2 cellular contexts compared by ENCODE assay signal in the genomic region with DNA sequence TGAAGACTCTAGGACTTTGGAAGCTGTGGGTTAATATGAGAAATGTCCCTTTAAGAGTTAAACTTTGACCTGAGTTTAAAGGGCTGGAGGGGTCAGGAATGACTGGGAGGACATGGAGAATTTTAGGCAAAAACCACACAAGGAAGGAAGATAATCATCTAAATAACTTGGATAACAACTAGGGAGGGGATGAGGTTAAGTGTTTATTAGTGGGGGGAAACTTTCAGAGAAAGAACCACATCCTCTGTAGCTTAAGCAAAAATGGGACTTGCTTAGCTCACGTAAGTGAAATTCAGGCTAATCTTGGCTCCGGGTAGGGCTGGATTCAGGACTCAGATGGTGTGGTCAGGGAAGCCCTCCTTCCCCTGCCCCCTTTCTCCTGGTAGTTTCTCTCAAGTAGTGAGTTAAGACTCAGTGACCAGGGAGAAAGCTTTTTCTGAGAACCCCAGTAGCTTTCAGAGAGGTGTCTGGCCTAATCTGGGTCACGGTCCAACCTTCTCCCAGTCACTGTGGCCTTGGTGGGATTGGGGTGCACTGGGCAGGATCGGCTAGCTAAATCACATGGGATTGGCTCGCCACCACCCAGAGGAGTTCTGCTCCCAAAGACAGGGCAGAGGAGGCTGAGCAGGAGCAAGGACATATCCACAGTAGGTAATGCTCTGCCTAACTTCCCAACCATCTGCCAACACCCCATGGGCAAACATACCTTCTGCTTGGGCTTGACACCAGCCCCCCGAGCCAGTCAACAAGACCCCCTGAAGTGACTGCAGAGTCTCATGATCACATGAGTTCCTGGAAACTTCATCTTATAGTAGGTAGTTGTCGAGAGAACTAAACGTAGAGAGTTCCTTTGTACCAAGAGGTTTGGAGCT.
TF ChIP-seq lines count a peak whose summit lies in the region.

No MANE protein-coding gene starts in this region.

TF ChIP-seq in A549, 52 proteins besides CTCF, POLR2A, EP300 and RAD21:
- TF ChIP-seq EHF (CRISPR knock-in tag; IDR thresholded peaks at IDR 0.05) (no peak), NFE2L2 (conservative IDR thresholded peaks at IDR 0.05; ENCODE audit: low read length) (no peak), CEBPB (IDR thresholded peaks at IDR 0.05) (no peak), RFX5 (IDR thresholded peaks at IDR 0.05) (no peak), MYC (IDR thresholded peaks at IDR 0.05; ENCODE audit: borderline replicate concordance, low read length) (no peak), ZFP36 (IDR thresholded peaks at IDR 0.05; ENCODE audit: borderline replicate concordance, partially characterized antibody) (no peak), MAZ (IDR thresholded peaks at IDR 0.05; ENCODE audit: borderline replicate concordance, low read depth, low read length) (no peak), FOXS1 (CRISPR knock-in tag; IDR thresholded peaks at IDR 0.05) (no peak), ESRRA (IDR thresholded peaks at IDR 0.05; ENCODE audit: borderline replicate concordance, low read length) (no peak)
- TF ChIP-seq, protein P1, sequence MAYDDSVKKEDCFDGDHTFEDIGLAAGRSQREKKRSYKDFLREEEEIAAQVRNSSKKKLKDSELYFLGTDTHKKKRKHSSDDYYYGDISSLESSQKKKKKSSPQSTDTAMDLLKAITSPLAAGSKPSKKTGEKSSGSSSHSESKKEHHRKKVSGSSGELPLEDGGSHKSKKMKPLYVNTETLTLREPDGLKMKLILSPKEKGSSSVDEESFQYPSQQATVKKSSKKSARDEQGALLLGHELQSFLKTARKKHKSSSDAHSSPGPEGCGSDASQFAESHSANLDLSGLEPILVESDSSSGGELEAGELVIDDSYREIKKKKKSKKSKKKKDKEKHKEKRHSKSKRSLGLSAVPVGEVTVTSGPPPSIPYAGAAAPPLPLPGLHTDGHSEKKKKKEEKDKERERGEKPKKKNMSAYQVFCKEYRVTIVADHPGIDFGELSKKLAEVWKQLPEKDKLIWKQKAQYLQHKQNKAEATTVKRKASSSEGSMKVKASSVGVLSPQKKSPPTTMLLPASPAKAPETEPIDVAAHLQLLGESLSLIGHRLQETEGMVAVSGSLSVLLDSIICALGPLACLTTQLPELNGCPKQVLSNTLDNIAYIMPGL (CRISPR knock-in tag; IDR thresholded peaks at IDR 0.05; ENCODE audit: borderline replicate concordance) = no peak
- TF ChIP-seq, protein P2, sequence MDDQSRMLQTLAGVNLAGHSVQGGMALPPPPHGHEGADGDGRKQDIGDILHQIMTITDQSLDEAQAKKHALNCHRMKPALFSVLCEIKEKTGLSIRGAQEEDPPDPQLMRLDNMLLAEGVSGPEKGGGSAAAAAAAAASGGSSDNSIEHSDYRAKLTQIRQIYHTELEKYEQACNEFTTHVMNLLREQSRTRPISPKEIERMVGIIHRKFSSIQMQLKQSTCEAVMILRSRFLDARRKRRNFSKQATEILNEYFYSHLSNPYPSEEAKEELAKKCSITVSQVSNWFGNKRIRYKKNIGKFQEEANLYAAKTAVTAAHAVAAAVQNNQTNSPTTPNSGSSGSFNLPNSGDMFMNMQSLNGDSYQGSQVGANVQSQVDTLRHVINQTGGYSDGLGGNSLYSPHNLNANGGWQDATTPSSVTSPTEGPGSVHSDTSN (IDR thresholded peaks at IDR 0.05) = no peak

TF ChIP-seq in IMR-90, 13 proteins besides CTCF, POLR2A, EP300 and RAD21:
- no peak for TF ChIP-seq SMC3 (IDR thresholded peaks at IDR 0.05; ENCODE audit: low read depth, low read length)
- no peak for TF ChIP-seq FOS (IDR thresholded peaks at IDR 0.05; ENCODE audit: low read depth, low read length)
- no peak for TF ChIP-seq MAZ (IDR thresholded peaks at IDR 0.05; ENCODE audit: borderline replicate concordance, low read depth, low read length)
- no peak for TF ChIP-seq RCOR1 (IDR thresholded peaks at IDR 0.05; ENCODE audit: insufficient replicate concordance, low read length)
- no peak for TF ChIP-seq NFE2L2 (IDR thresholded peaks at IDR 0.05; ENCODE audit: low read depth, low read length)
- TF ChIP-seq, protein P3, sequence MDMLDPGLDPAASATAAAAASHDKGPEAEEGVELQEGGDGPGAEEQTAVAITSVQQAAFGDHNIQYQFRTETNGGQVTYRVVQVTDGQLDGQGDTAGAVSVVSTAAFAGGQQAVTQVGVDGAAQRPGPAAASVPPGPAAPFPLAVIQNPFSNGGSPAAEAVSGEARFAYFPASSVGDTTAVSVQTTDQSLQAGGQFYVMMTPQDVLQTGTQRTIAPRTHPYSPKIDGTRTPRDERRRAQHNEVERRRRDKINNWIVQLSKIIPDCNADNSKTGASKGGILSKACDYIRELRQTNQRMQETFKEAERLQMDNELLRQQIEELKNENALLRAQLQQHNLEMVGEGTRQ (IDR thresholded peaks at IDR 0.05; ENCODE audit: low read depth, low read length) = no peak
- TF ChIP-seq, protein P4, sequence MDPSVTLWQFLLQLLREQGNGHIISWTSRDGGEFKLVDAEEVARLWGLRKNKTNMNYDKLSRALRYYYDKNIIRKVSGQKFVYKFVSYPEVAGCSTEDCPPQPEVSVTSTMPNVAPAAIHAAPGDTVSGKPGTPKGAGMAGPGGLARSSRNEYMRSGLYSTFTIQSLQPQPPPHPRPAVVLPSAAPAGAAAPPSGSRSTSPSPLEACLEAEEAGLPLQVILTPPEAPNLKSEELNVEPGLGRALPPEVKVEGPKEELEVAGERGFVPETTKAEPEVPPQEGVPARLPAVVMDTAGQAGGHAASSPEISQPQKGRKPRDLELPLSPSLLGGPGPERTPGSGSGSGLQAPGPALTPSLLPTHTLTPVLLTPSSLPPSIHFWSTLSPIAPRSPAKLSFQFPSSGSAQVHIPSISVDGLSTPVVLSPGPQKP (IDR thresholded peaks at IDR 0.05; ENCODE audit: borderline replicate concordance, low read depth, low read length) = no peak
